In the genomic region with DNA sequence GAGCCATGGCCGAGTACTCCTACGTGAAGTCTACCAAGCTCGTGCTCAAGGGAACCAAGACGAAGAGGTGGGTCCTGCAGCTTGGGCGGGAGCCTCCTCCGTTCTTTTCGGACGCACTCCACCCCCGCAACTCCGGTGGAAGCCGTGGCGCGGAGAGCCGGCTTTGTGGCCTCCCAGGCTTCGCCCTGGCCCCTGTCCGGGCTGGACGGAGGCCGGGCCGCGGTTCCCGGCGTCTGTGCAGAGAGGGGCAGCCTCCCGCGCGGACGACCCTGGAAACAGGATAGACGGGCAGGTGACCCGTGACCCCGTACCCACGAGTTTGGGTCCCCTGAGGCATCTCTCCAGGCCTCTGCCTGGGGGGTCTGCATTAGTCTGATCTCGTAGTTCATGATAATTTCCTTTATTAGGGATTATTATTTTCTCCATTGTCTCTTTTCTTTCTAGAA, we compare ENCODE assay signal across 8 cellular contexts. TPM values are rescaled to one million over a fixed set of nuclear protein-coding genes. Genes with fewer than 3 reads are reported as not detected.
DNase-seq lines count a peak whose midpoint lies in the region; ATAC-seq and TF ChIP-seq lines count a peak whose summit lies in the region.

No MANE protein-coding gene starts in this region.

- TSS peak; percentile 58 for BruUV-seq in Caco-2 (replicated peaks; lab: Mats Ljungman, UMichigan)

- H3K9me3 Mint-ChIP-seq in Caco-2 (ENCODE audit: unreplicated experiment) = no peaks in the 10 kb centered on the region
- H3K9me3 Mint-ChIP-seq in effector memory CD8-positive, alpha-beta T cell = peaks cover 4 to 7% of the 10 kb centered on the region in 2 donors

- H3K4me3 ChIP-seq in Caco-2 (ENCODE audit: low read depth, low read length) (peak overlapping the region; percentile 73), neuron (ENCODE audit: low read length) (peak overlapping the region; percentile 98)

- H3K36me3 Mint-ChIP-seq in Caco-2 (ENCODE audit: insufficient read depth, unreplicated experiment) = peaks cover 8% of the 10 kb centered on the region
- peaks cover 25% of the 10 kb centered on the region for H3K36me3 Mint-ChIP-seq in effector memory CD8-positive, alpha-beta T cell (ENCODE audit: insufficient read depth)

- CTCF ChIA-PET in Caco-2 (lab: Charles Lee) = no interaction called here

- H3K36me3 ChIP-seq in Caco-2 (ENCODE audit: control insufficient read depth, insufficient read depth, low read length) (no peaks in the 10 kb centered on the region), neuron (ENCODE audit: insufficient read depth, low read length) (peaks cover 6% of the 10 kb centered on the region)

- peaks cover 5% of the 10 kb centered on the region for H3K4me1 Mint-ChIP-seq in Caco-2 (ENCODE audit: low read depth, unreplicated experiment)
- H3K4me1 Mint-ChIP-seq in effector memory CD8-positive, alpha-beta T cell (ENCODE audit: low read depth in 2 of 2) = peaks cover 29 to 49% of the 10 kb centered on the region in 2 donors

- H3K9me3 ChIP-seq in Caco-2 (no peaks in the 10 kb centered on the region), neuron (ENCODE audit: low read length) (no peaks in the 10 kb centered on the region)

- peak overlapping the region; percentile 91 for H3K4me3 Mint-ChIP-seq in Caco-2 (ENCODE audit: unreplicated experiment)
- peak overlapping the region; percentile 94 to 98 for H3K4me3 Mint-ChIP-seq in effector memory CD8-positive, alpha-beta T cell

- H3K27me3 Mint-ChIP-seq in Caco-2 (ENCODE audit: insufficient read depth, unreplicated experiment) = no peaks in the 10 kb centered on the region
- H3K27me3 Mint-ChIP-seq in effector memory CD8-positive, alpha-beta T cell = no peaks in the 10 kb centered on the region

- TF ChIP-seq CTCF in Caco-2 (IDR thresholded peaks at IDR 0.05; ENCODE audit: insufficient read depth in 1 of 2, low read depth in 1 of 2, low read length in 1 of 2, severe bottlenecking in 1 of 2, unreplicated experiment in 1 of 2) = no peak

- H2AFZ ChIP-seq in neuron (ENCODE audit: low read depth, low read length) = peak overlapping the region; percentile 90

- no peak for ATAC-seq in effector memory CD8-positive, alpha-beta T cell (replicated peaks)

- DNase-seq in Caco-2 (no peak), LHCN-M2 (ENCODE audit: low read depth) (peak; percentile 5), activated gamma-delta T cell treated with Interleukin-2 at 50 U/mL for 16 hours (no peak), SKM-1 treated with dmso at 0.1 percent for 144 hours (lab: John Stamatoyannopoulos, UW; ENCODE audit: unreplicated experiment) (no peak), pons (ENCODE audit: low spot score) (no peak), DMS153 (lab: John Stamatoyannopoulos, UW) (no peak)
- no peak for DNase-seq in effector memory CD8-positive, alpha-beta T cell

- intact Hi-C loops in Caco-2 (cut with micrococcal nuclease; ENCODE audit: unreplicated experiment) = no loop called here

- H3K4me1 ChIP-seq in Caco-2 (0 out of 2 replicates have a peak, but pooled peaks cover 3% of the 10 kb centered on the region), neuron (ENCODE audit: insufficient read depth, low read length) (peaks cover 6% of the 10 kb centered on the region)

- peak overlapping the region; percentile 82 for H3K27ac Mint-ChIP-seq in Caco-2 (ENCODE audit: unreplicated experiment)
- peak overlapping the region; percentile 89 to 99 for H3K27ac Mint-ChIP-seq in effector memory CD8-positive, alpha-beta T cell

- H3K27me3 ChIP-seq in Caco-2 (replicated peaks; ENCODE audit: control insufficient read depth, insufficient read depth, low read length) = no peaks in the 10 kb centered on the region
- H3K27me3 ChIP-seq in neuron (ENCODE audit: insufficient read depth, low read length) = no peaks in the 10 kb centered on the region

- POLR2A ChIA-PET in Caco-2 (lab: Charles Lee) = no interaction called here

RNA-seq across cellular contexts. Expression of a gene that starts 0.4 kb away (rescaled TPM):
- total RNA-seq in Caco-2 (2022) (29.4 and 40.0 TPM in 2 replicates), LHCN-M2 (2014; rRNA removed) (47.4 and 57.1 TPM in 2 replicates)
- 31.7 TPM for polyA plus RNA-seq in LHCN-M2 (2012)
